14 cellular contexts compared by ENCODE assay signal in genomic region chr3:123329636-123330340, GRCh38.
DNase-seq lines count a peak whose midpoint lies in the region; ATAC-seq, FAIRE-seq and TF ChIP-seq lines count a peak whose summit lies in the region.
"Had no signal": no experiment of that assay in that cellular context is flagged by ENCODE, and none has a peak within 500 bp of the region (broad histone marks: within the 10 kb centered on the region; RNA-seq: fewer than 3 reads in every experiment).

No MANE protein-coding gene starts in this region.

- no peak for TF ChIP-seq RAD21 in HepG2 (CRISPR knock-in tag; IDR thresholded peaks at IDR 0.05)

- CTCF ChIA-PET in HepG2 (lab: Yijun Ruan, JAX; ENCODE audit: low intra/inter-chr PET ratio, low total read pairs), result interaction anchor here (1.3 to 2.9 kb wide), 4 partner anchors 158 to 230 kb away, joined by 4 to 34 read pairs (median 8); no protein-coding TSS in a partner anchor

- intact Hi-C loops in HepG2 (cut with micrococcal nuclease; ENCODE audit: unreplicated experiment), result loop anchor here (1.0 to 2.0 kb wide), 2 partner anchors 160 to 229 kb away; no protein-coding TSS in a partner anchor

- H3K9me3 ChIP-seq in HepG2 (ENCODE audit: low read length) (no peaks in the 10 kb centered on the region), small intestine (ENCODE audit: control insufficient read depth, low read depth) (no peaks in the 10 kb centered on the region)
- H3K9me3 ChIP-seq: SK-N-SH had no signal

- H3K4me3 ChIP-seq in HepG2 (replicated peaks in 1 of 3; ENCODE audit: insufficient read depth in 1 of 3, low read depth in 2 of 3, low read length in 3 of 3), result peak overlapping the region in 1 of 3 experiments; percentile 35; a peak in 1 of 6 replicates
- H3K4me3 ChIP-seq in small intestine (ENCODE audit: low read depth in 1 of 2, low read length in 2 of 2), result no peak overlapping the region

- H3K79me2 ChIP-seq in HepG2 (ENCODE audit: insufficient read depth, low read length), result no peaks in the 10 kb centered on the region
- H3K79me2 ChIP-seq: parathyroid adenoma had no signal

- H3K4me1 ChIP-seq in HepG2 (ENCODE audit: insufficient read depth, low read length), result peaks cover 11% of the 10 kb centered on the region; the same call in 1 of the 2 replicates
- no peaks in the 10 kb centered on the region for H3K4me1 ChIP-seq in small intestine (ENCODE audit: control insufficient read depth in 2 of 2, insufficient read depth in 1 of 2, low read depth in 1 of 2, low read length in 1 of 2)

- peak; percentile 23 for DNase-seq in G401 (ENCODE audit: low spot score)
- peak; percentile 13 for DNase-seq in cerebellar cortex (ENCODE audit: low spot score)
- DNase-seq in HepG2 (ENCODE audit: low spot score), result no peak
- DNase-seq in small intestine, result peak; percentile 28
- DNase-seq in NCI-H2227 (lab: John Stamatoyannopoulos, UW; ENCODE audit: unreplicated experiment), result no peak
- no peak for DNase-seq in HuH-7 (ENCODE audit: low spot score)
- no peak for DNase-seq in DMS153 (lab: John Stamatoyannopoulos, UW)
- no peak for DNase-seq in T-helper 1 cell
- DNase-seq: activated CD4-positive, alpha-beta memory T cell treated with anti-CD3 and anti-CD28 coated beads, Interleukin-2, amount 10 ng/mL, durations not matched to agents 7 days and 5 days; GF-D8; SK-N-SH had no signal

- TF ChIP-seq EP300 in HepG2 (IDR thresholded peaks at IDR 0.05; ENCODE audit: low read depth in 2 of 2, low read length in 2 of 2), result no peak
- no peak for TF ChIP-seq EP300 in HepG2 (CRISPR knock-in tag; IDR thresholded peaks at IDR 0.05; ENCODE audit: borderline replicate concordance)

- peak; percentile 14 for ATAC-seq in HepG2

- no peak for TF ChIP-seq POLR2A in HepG2 (IDR thresholded peaks at IDR 0.05; ENCODE audit: insufficient read depth in 1 of 2, low read depth in 2 of 2, low read length in 2 of 2)

- WGBS in HepG2 (ENCODE audit: low lambda C conversion rate), result 15% methylated on average over 8 of the region's 10 CpGs
- 24 to 59% (median 41%) methylated on average over 10 of the region's 10 CpGs for WGBS in small intestine, 3 donors

- in situ Hi-C loops in G401 (cut with HindIII; ENCODE audit: low sequenced_read_pairs), result no loop called here
- in situ Hi-C loops in HepG2 (cut with HindIII; ENCODE audit: extremely low pct_ligation_motif_present, low pct_unique_long_range_greater_than_20kb), result loop anchor here (5.0 kb wide), 2 partner anchors 158 to 228 kb away; no protein-coding TSS in a partner anchor

- H3K4me2 ChIP-seq in HepG2 (ENCODE audit: low read depth, low read length), result peak overlapping the region; percentile 45; the same call in 1 of the 2 replicates
- H3K4me2 ChIP-seq: SK-N-SH had no signal

- H3K36me3 ChIP-seq in HepG2 (replicated peaks in 1 of 2; ENCODE audit: control insufficient read depth in 1 of 2, insufficient read depth in 2 of 2, low read length in 2 of 2), result no peaks in the 10 kb centered on the region
- no peaks in the 10 kb centered on the region for H3K36me3 ChIP-seq in small intestine (ENCODE audit: control insufficient read depth in 2 of 2, insufficient read depth in 2 of 2, low read length in 2 of 2)

- no peak for FAIRE-seq in HepG2 (lab: Jason Lieb, UNC)
- FAIRE-seq in small intestine (lab: Jason Lieb, UNC), result no peak
- FAIRE-seq: astrocyte, GM18507 had no signal

- peaks cover 0 to 28% of the 10 kb centered on the region in 2 experiments; a peak in 3 of 5 replicates for H3K27me3 ChIP-seq in HepG2 (ENCODE audit: control insufficient read depth in 1 of 2, insufficient read depth in 2 of 2, low read length in 2 of 2)
- H3K27me3 ChIP-seq in small intestine (ENCODE audit: control insufficient read depth in 2 of 2, insufficient read depth in 2 of 2, low read length in 2 of 2), result no peaks in the 10 kb centered on the region

- no peak overlapping the region for H3K9ac ChIP-seq in HepG2 (ENCODE audit: insufficient read depth, low read depth, low read length)
- H3K9ac ChIP-seq: parathyroid adenoma, SK-N-SH had no signal

- TF ChIP-seq CTCF in HepG2 (CRISPR knock-in tag; IDR thresholded peaks at IDR 0.05), result no peak

- H3K27ac ChIP-seq in HepG2 (ENCODE audit: extremely low read length, insufficient read depth, low read length) (no peak overlapping the region), small intestine (ENCODE audit: low read depth in 1 of 2, low read length in 1 of 2) (peak overlapping the region in 1 of 2 donors; percentile 15)
- H3K27ac ChIP-seq: parathyroid adenoma had no signal

- POLR2A ChIA-PET in HepG2 (lab: Yijun Ruan, JAX), result no interaction called here

- no TSS peak for BruUV-seq in HepG2 (replicated peaks; lab: Mats Ljungman, UMichigan)

- no peaks in the 10 kb centered on the region for H4K20me1 ChIP-seq in HepG2 (ENCODE audit: insufficient read depth, low read length)

- no peak overlapping the region for H2AFZ ChIP-seq in HepG2 (ENCODE audit: low read length)
- H2AFZ ChIP-seq: parathyroid adenoma had no signal

TF ChIP-seq in HepG2, 621 proteins besides CTCF, POLR2A, EP300 and RAD21:
- TF ChIP-seq ZNF274 (CRISPR knock-in tag; IDR thresholded peaks at IDR 0.05), result no peak
- TF ChIP-seq ZNF468 (CRISPR knock-in tag; IDR thresholded peaks at IDR 0.05), result no peak
- TF ChIP-seq ZNF33A (CRISPR knock-in tag; IDR thresholded peaks at IDR 0.05; ENCODE audit: borderline replicate concordance), result no peak
- TF ChIP-seq HOXA5 (CRISPR knock-in tag; IDR thresholded peaks at IDR 0.05), result no peak
- TF ChIP-seq RARA (CRISPR knock-in tag; IDR thresholded peaks at IDR 0.05), result no peak
- no peak for TF ChIP-seq ZNF329 (CRISPR knock-in tag; IDR thresholded peaks at IDR 0.05; ENCODE audit: low read depth)
- no peak for TF ChIP-seq LBX2 (CRISPR knock-in tag; IDR thresholded peaks at IDR 0.05; ENCODE audit: borderline replicate concordance)
- no peak for TF ChIP-seq SP1 (IDR thresholded peaks at IDR 0.05)
- no peak for TF ChIP-seq SP1 (CRISPR knock-in tag; IDR thresholded peaks at IDR 0.05)
- TF ChIP-seq ZNF276 (CRISPR knock-in tag; IDR thresholded peaks at IDR 0.05; ENCODE audit: low read depth), result no peak
- TF ChIP-seq THRA (CRISPR knock-in tag; IDR thresholded peaks at IDR 0.05; ENCODE audit: borderline replicate concordance), result no peak
- no peak for TF ChIP-seq ZBTB46 (CRISPR knock-in tag; IDR thresholded peaks at IDR 0.05; ENCODE audit: borderline replicate concordance)
- no peak for TF ChIP-seq POLR2G (IDR thresholded peaks at IDR 0.05; ENCODE audit: low read depth, low read length)
- no peak for TF ChIP-seq POLR2AphosphoS5 (IDR thresholded peaks at IDR 0.05; ENCODE audit: low read depth, low read length)
- TF ChIP-seq ZNF605 (CRISPR knock-in tag; IDR thresholded peaks at IDR 0.05), result no peak

Comparison
In these comparisons a context has a peak if more than half of its experiments do, and no peak if none do; other contexts are left out.
1. DNase-seq: peak in G401 (single experiment), cerebellar cortex (single experiment) and small intestine (single experiment); none in HepG2 (single experiment), NCI-H2227 (single experiment), HuH-7 (single experiment), DMS153 (single experiment) and T-helper 1 cell (0 of 5).